18 cellular contexts compared by ENCODE assay signal in the genomic region with DNA sequence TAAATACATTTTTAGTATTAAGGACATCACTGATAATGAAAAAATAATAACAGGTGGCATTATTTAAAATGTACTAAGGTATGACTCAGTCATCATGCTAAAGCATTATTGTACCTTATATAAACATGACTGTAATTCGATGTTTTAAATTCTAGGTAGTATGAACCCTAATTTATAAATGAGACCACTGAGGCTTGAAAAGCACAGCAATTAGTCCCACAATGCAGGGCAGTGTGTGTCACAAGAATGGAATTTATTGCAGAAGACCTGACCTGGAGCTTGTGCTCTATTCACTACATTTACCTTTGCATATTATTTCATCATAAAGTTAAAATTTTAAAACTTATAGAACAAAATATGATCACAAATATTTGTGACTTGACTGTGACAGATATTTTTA.
"Had no signal": no experiment of that assay in that cellular context is flagged by ENCODE, and none has a peak within 500 bp of the region (broad histone marks: within the 10 kb centered on the region; RNA-seq: fewer than 3 reads in every experiment).

No MANE protein-coding gene starts in this region.

- H3K4me3 Mint-ChIP-seq: activated CD4-positive, alpha-beta T cell treated with anti-CD3 and anti-CD28 coated beads, Interleukin-2, amount 10 ng/mL, durations not matched to agents 7 days and 5 days; activated CD8-positive, alpha-beta T cell treated with anti-CD3 and anti-CD28 coated beads, Interleukin-2, amount 10 ng/mL, durations not matched to agents 7 days and 5 days; activated naive CD8-positive, alpha-beta T cell treated with anti-CD3 and anti-CD28 coated beads, Interleukin-2, amount 10 ng/mL, durations not matched to agents 7 days and 5 days; activated T-cell treated with anti-CD3 and anti-CD28 coated beads, Interleukin-2, amount 50 U/mL, for 24 hours; dendritic cell treated with granulocyte-macrophage colony-stimulating factor and Interleukin-4, amounts not matched to agents 40 ng/mL and 50 ng/mL, for 4 days had no signal

- H3K79me2 ChIP-seq: hepatocyte had no signal

- H3K36me3 Mint-ChIP-seq: activated naive CD8-positive, alpha-beta T cell treated with anti-CD3 and anti-CD28 coated beads, Interleukin-2, amount 10 ng/mL, durations not matched to agents 7 days and 5 days had no signal

- ATAC-seq: activated CD4-positive, CD25-positive, alpha-beta regulatory T cell treated with anti-CD3 and anti-CD28 coated beads, Interleukin-2, amount 50 U/mL, for 24 hours; activated CD8-positive, alpha-beta T cell treated with anti-CD3 and anti-CD28 coated beads, Interleukin-2, amount 10 ng/mL, durations not matched to agents 7 days and 5 days; left lung had no signal

- H3K27ac ChIP-seq: esophagus squamous epithelium, hepatocyte, left lung, right atrium auricular region, thyroid gland had no signal

- H3K4me2 ChIP-seq: hepatocyte had no signal

- H3K4me1 Mint-ChIP-seq: activated CD4-positive, alpha-beta T cell treated with anti-CD3 and anti-CD28 coated beads, Interleukin-2, amount 10 ng/mL, durations not matched to agents 7 days and 5 days; activated naive CD8-positive, alpha-beta T cell treated with anti-CD3 and anti-CD28 coated beads, Interleukin-2, amount 10 ng/mL, durations not matched to agents 7 days and 5 days had no signal

- DNase-seq: activated CD4-positive, alpha-beta T cell treated with anti-CD3 and anti-CD28 coated beads, Interleukin-2, amount 10 ng/mL, durations not matched to agents 7 days and 5 days; activated CD8-positive, alpha-beta T cell treated with anti-CD3 and anti-CD28 coated beads, Interleukin-2, amount 10 ng/mL, durations not matched to agents 7 days and 5 days; activated naive CD4-positive, alpha-beta T cell treated with Interleukin-2 at 50 U/mL for 16 hours; activated naive CD8-positive, alpha-beta T cell treated with anti-CD3 and anti-CD28 coated beads, Interleukin-2, amount 10 ng/mL, durations not matched to agents 7 days and 5 days; activated T-cell treated with anti-CD3 and anti-CD28 coated beads, Interleukin-2, amount 50 U/mL, for 24 hours; aorta; effector CD8-positive, alpha-beta T cell; esophagus squamous epithelium; left lung; stimulated activated CD4-positive, alpha-beta T cell treated with anti-CD3 and anti-CD28 coated beads, Interleukin-2, amount 100 ng/mL, for 24 hours; stimulated activated naive CD4-positive, alpha-beta T cell treated with Interleukin-2 at 50 U/mL for 16 hours; thyroid gland had no signal

- H3K36me3 ChIP-seq: esophagus squamous epithelium, left lung, right atrium auricular region, thyroid gland had no signal

- H2AFZ ChIP-seq: hepatocyte had no signal

- H3K27me3 Mint-ChIP-seq: activated CD4-positive, alpha-beta T cell treated with anti-CD3 and anti-CD28 coated beads, Interleukin-2, amount 10 ng/mL, durations not matched to agents 7 days and 5 days; activated naive CD8-positive, alpha-beta T cell treated with anti-CD3 and anti-CD28 coated beads, Interleukin-2, amount 10 ng/mL, durations not matched to agents 7 days and 5 days; activated T-cell treated with anti-CD3 and anti-CD28 coated beads, Interleukin-2, amount 50 U/mL, for 24 hours; dendritic cell treated with granulocyte-macrophage colony-stimulating factor and Interleukin-4, amounts not matched to agents 40 ng/mL and 50 ng/mL, for 4 days had no signal

- H3K27me3 ChIP-seq: esophagus squamous epithelium, hepatocyte, left lung, right atrium auricular region, thyroid gland had no signal

- H3K4me3 ChIP-seq: esophagus squamous epithelium, hepatocyte, left lung, right atrium auricular region, thyroid gland had no signal

- H3K9me3 Mint-ChIP-seq: activated CD4-positive, alpha-beta T cell treated with anti-CD3 and anti-CD28 coated beads, Interleukin-2, amount 10 ng/mL, durations not matched to agents 7 days and 5 days; activated naive CD8-positive, alpha-beta T cell treated with anti-CD3 and anti-CD28 coated beads, Interleukin-2, amount 10 ng/mL, durations not matched to agents 7 days and 5 days; activated T-cell treated with anti-CD3 and anti-CD28 coated beads, Interleukin-2, amount 50 U/mL, for 24 hours; activated T-helper 2 cell treated with anti-CD3 and anti-CD28 coated beads, Interferon-gamma antibody, Interleukin-2, Interleukin-4, amounts not matched to agents 10 μg/mL and 5 μg/mL and 100 μg/mL, durations not matched to agents 14 hours and 24 hours and 36 hours; dendritic cell treated with granulocyte-macrophage colony-stimulating factor and Interleukin-4, amounts not matched to agents 40 ng/mL and 50 ng/mL, for 4 days had no signal

- FAIRE-seq: islet of Langerhans had no signal

- H3K9me3 ChIP-seq: esophagus squamous epithelium, left lung, right atrium auricular region, thyroid gland had no signal

- H3K27ac Mint-ChIP-seq: activated CD4-positive, alpha-beta T cell treated with anti-CD3 and anti-CD28 coated beads, Interleukin-2, amount 10 ng/mL, durations not matched to agents 7 days and 5 days; activated CD8-positive, alpha-beta T cell treated with anti-CD3 and anti-CD28 coated beads, Interleukin-2, amount 10 ng/mL, durations not matched to agents 7 days and 5 days; activated naive CD8-positive, alpha-beta T cell treated with anti-CD3 and anti-CD28 coated beads, Interleukin-2, amount 10 ng/mL, durations not matched to agents 7 days and 5 days; activated T-cell treated with anti-CD3 and anti-CD28 coated beads, Interleukin-2, amount 50 U/mL, for 24 hours; activated T-helper 2 cell treated with anti-CD3 and anti-CD28 coated beads, Interferon-gamma antibody, Interleukin-2, Interleukin-4, amounts not matched to agents 10 μg/mL and 5 μg/mL and 100 μg/mL, durations not matched to agents 14 hours and 24 hours and 36 hours; dendritic cell treated with granulocyte-macrophage colony-stimulating factor and Interleukin-4, amounts not matched to agents 40 ng/mL and 50 ng/mL, for 4 days had no signal

- H3K4me1 ChIP-seq: esophagus squamous epithelium, left lung, right atrium auricular region, thyroid gland had no signal
